In genomic region chr1:43648448-43648847, GRCh38 we compare ENCODE assay signal across 10 cellular contexts. TPM values are rescaled to one million over a fixed set of nuclear protein-coding genes. Genes with fewer than 3 reads are reported as not detected.
A peak's percentile ranks its signal among the peaks of the same experiment; 100 is the strongest.
DNase-seq lines count a peak whose midpoint lies in the region; ATAC-seq, FAIRE-seq and TF ChIP-seq lines count a peak whose summit lies in the region.
"Had no signal": no experiment of that assay in that cellular context is flagged by ENCODE, and none has a peak within 500 bp of the region (broad histone marks: within the 10 kb centered on the region; RNA-seq: fewer than 3 reads in every experiment).

No MANE protein-coding gene starts in this region.

- no peak for TF ChIP-seq EP300 in A549 (IDR thresholded peaks at IDR 0.05)

- RAD21 ChIA-PET in HCT116 (lab: Charles Lee; ENCODE audit: low non-redundant PET in 1 of 2, low total read pairs in 2 of 2, uncharacterized antibody in 2 of 2, unreplicated experiment in 2 of 2), result no interaction called here

- H3K27ac ChIP-seq in A549, result no peak overlapping the region
- H3K27ac ChIP-seq in HCT116 (ENCODE audit: low read depth, low read length), result no peak overlapping the region

- no peak for DNase-seq in A549 (ENCODE audit: low read depth in 1 of 2, low spot score in 1 of 2)
- DNase-seq in HCT116 (ENCODE audit: low read depth, low spot score), result no peak
- no peak for DNase-seq in activated CD4-positive, alpha-beta memory T cell treated with anti-CD3 and anti-CD28 coated beads, Interleukin-2, amount 10 ng/mL, durations not matched to agents 7 days and 5 days
- DNase-seq in iris pigment epithelial cell (ENCODE audit: low read depth), result peak; percentile 50
- no peak for DNase-seq in NCI-H1694 treated with DMSO at 0.1 percent for 48 hours (lab: John Stamatoyannopoulos, UW)
- no peak for DNase-seq in GM12891 (ENCODE audit: insufficient read length, low spot score)
- DNase-seq: NCI-H2107 had no signal

- peaks cover 9% of the 10 kb centered on the region for H3K36me3 Mint-ChIP-seq in activated CD4-positive, alpha-beta memory T cell treated with anti-CD3 and anti-CD28 coated beads, Interleukin-2, amount 10 ng/mL, durations not matched to agents 7 days and 5 days (ENCODE audit: low read depth)

- no peaks in the 10 kb centered on the region for H3K9me2 ChIP-seq in HCT116 (ENCODE audit: insufficient read depth)

- POLR2A ChIA-PET in A549 (lab: Yijun Ruan, JAX) (interaction anchor here (1.2 kb wide), 1 partner anchor 195 kb away, joined by 3 read pairs; the partner anchor contains the start of gene HYI), HCT116 (lab: Charles Lee) (no interaction called here)
- POLR2A ChIA-PET in activated CD4-positive, alpha-beta memory T cell treated with anti-CD3 and anti-CD28 coated beads, Interleukin-2, amount 10 ng/mL, durations not matched to agents 7 days and 5 days (lab: Charles Lee), result interaction anchor here (1.0 to 5.2 kb wide), 3 partner anchors 13 to 298 kb away, joined by 4 to 64 read pairs (median 8); partner anchors contain the start of genes IPO13 and ST3GAL3

- 81% methylated on average over 5 of the region's 5 CpGs for WGBS in A549 (ENCODE audit: missing lambda C conversion rate)

- no peak overlapping the region for H2AFZ ChIP-seq in HCT116 (ENCODE audit: low read depth, low read length, poor library complexity, severe bottlenecking)

- intact Hi-C loops in HCT116 (cut with micrococcal nuclease), result no loop called here

- no peak for FAIRE-seq in A549 (lab: Jason Lieb, UNC)
- no peak for FAIRE-seq in GM12891 (lab: Jason Lieb, UNC)
- FAIRE-seq: TTC549 had no signal

- peaks cover 26% of the 10 kb centered on the region for H3K4me1 Mint-ChIP-seq in activated CD4-positive, alpha-beta memory T cell treated with anti-CD3 and anti-CD28 coated beads, Interleukin-2, amount 10 ng/mL, durations not matched to agents 7 days and 5 days

- CTCF ChIA-PET in A549 (lab: Yijun Ruan, JAX) (no interaction called here), HCT116 (lab: Charles Lee) (no interaction called here)
- CTCF ChIA-PET in activated CD4-positive, alpha-beta memory T cell treated with anti-CD3 and anti-CD28 coated beads, Interleukin-2, amount 10 ng/mL, durations not matched to agents 7 days and 5 days (lab: Charles Lee), result no interaction called here

- peak overlapping the region; percentile 78 for H3K4me3 Mint-ChIP-seq in activated CD4-positive, alpha-beta memory T cell treated with anti-CD3 and anti-CD28 coated beads, Interleukin-2, amount 10 ng/mL, durations not matched to agents 7 days and 5 days

- H3K9me3 Mint-ChIP-seq in activated CD4-positive, alpha-beta memory T cell treated with anti-CD3 and anti-CD28 coated beads, Interleukin-2, amount 10 ng/mL, durations not matched to agents 7 days and 5 days, result no peaks in the 10 kb centered on the region

- peak overlapping the region; percentile 67 for H3K27ac Mint-ChIP-seq in activated CD4-positive, alpha-beta memory T cell treated with anti-CD3 and anti-CD28 coated beads, Interleukin-2, amount 10 ng/mL, durations not matched to agents 7 days and 5 days

- TF ChIP-seq POLR2A in A549 (IDR thresholded peaks at IDR 0.05; ENCODE audit: low read length) (no peak), HCT116 (IDR thresholded peaks at IDR 0.05; ENCODE audit: borderline replicate concordance, extremely low read depth, insufficient read depth, insufficient read length) (no peak), GM12891 (IDR thresholded peaks at IDR 0.05; ENCODE audit: low read depth, low read length) (no peak)

- H3K4me3 ChIP-seq in A549 (no peak overlapping the region), HCT116 (replicated peaks in 1 of 2; ENCODE audit: low read depth in 1 of 2, low read length in 2 of 2) (peak overlapping the region in 1 of 2 experiments; percentile 62; a peak in 2 of 4 replicates)

- H3K9me3 ChIP-seq in A549 (no peaks in the 10 kb centered on the region), HCT116 (ENCODE audit: control insufficient read depth in 1 of 2, insufficient read depth in 1 of 2, low read depth in 1 of 2, low read length in 2 of 2) (no peaks in the 10 kb centered on the region)

- ATAC-seq in A549 (no peak), HCT116 (no peak), GM21528 (IDR thresholded peaks at IDR 0.05; ENCODE audit: low FRiP score, unreplicated experiment) (no peak), GM18517 (IDR thresholded peaks at IDR 0.05; ENCODE audit: unreplicated experiment) (no peak)

- BruUV-seq in HCT116 (replicated peaks; lab: Mats Ljungman, UMichigan), result no TSS peak

- no peaks in the 10 kb centered on the region for H3K27me3 ChIP-seq in HCT116 (ENCODE audit: insufficient read depth, low read length)

- peak overlapping the region; percentile 66 for H3K4me2 ChIP-seq in A549
- peak overlapping the region; percentile 72 for H3K4me2 ChIP-seq in HCT116 (ENCODE audit: low read length)

- TF ChIP-seq RAD21 in A549 (conservative IDR thresholded peaks at IDR 0.05 in 1 of 2, IDR thresholded peaks at IDR 0.05 in 1 of 2) (no peak), HCT116 (IDR thresholded peaks at IDR 0.05; ENCODE audit: low read depth) (no peak)

- peaks cover under 1 to 4% of the 10 kb centered on the region in 2 experiments; a peak in 3 of 4 replicates for H3K36me3 ChIP-seq in HCT116 (ENCODE audit: control insufficient read depth in 1 of 2, insufficient read depth in 2 of 2, low read length in 2 of 2)

- peak overlapping the region; percentile 81; the same call in 1 of the 2 replicates for H3K9ac ChIP-seq in HCT116 (ENCODE audit: low read length)

- H3K27me3 Mint-ChIP-seq in activated CD4-positive, alpha-beta memory T cell treated with anti-CD3 and anti-CD28 coated beads, Interleukin-2, amount 10 ng/mL, durations not matched to agents 7 days and 5 days, result peaks cover 14% of the 10 kb centered on the region

- no peaks in the 10 kb centered on the region for H4K20me1 ChIP-seq in HCT116 (ENCODE audit: insufficient read depth)

- peaks cover 20% of the 10 kb centered on the region; the same call in 1 of the 3 replicates for H3K4me1 ChIP-seq in A549
- H3K4me1 ChIP-seq in HCT116 (ENCODE audit: control insufficient read depth in 1 of 2, insufficient read depth in 2 of 2, low read length in 2 of 2), result peaks cover 17 to 44% of the 10 kb centered on the region in 2 experiments; a peak in 3 of 4 replicates

- peaks cover 30% of the 10 kb centered on the region for H3K79me2 ChIP-seq in HCT116 (ENCODE audit: insufficient read depth, low read length)

- TF ChIP-seq CTCF in A549 (IDR thresholded peaks at IDR 0.05) (no peak), HCT116 (IDR thresholded peaks at IDR 0.05 in 2 of 3, conservative IDR thresholded peaks at IDR 0.05 in 1 of 3; ENCODE audit: borderline replicate concordance in 1 of 3, insufficient read depth in 1 of 3, low read depth in 2 of 3, low read length in 2 of 3) (no peak)

TF ChIP-seq in A549, 52 proteins besides CTCF, POLR2A, EP300 and RAD21 (continues in another document):
- no peak for TF ChIP-seq EHMT2 (IDR thresholded peaks at IDR 0.05; ENCODE audit: low read depth)
- no peak for TF ChIP-seq RCOR1 (IDR thresholded peaks at IDR 0.05; ENCODE audit: low read depth, low read length)
- peak; percentile 61 for TF ChIP-seq MAFK (IDR thresholded peaks at IDR 0.05; ENCODE audit: partially characterized antibody)
- no peak for TF ChIP-seq GATA3 (IDR thresholded peaks at IDR 0.05; ENCODE audit: borderline replicate concordance)
- no peak for TF ChIP-seq JUNB (IDR thresholded peaks at IDR 0.05)

TF ChIP-seq in GM12891, 5 proteins besides CTCF, POLR2A, EP300 and RAD21:
- TF ChIP-seq SPI1 (IDR thresholded peaks at IDR 0.05; ENCODE audit: low read depth, low read length), result no peak
- TF ChIP-seq PAX5 (IDR thresholded peaks at IDR 0.05; ENCODE audit: insufficient read depth, low read length, severe bottlenecking), result no peak
- no peak for TF ChIP-seq TAF1 (IDR thresholded peaks at IDR 0.05; ENCODE audit: low read depth, low read length)

RNA-seq across cellular contexts. Expression of gene KDM4A, which starts 1.5 kb away (rescaled TPM):
- polyA plus RNA-seq in A549 (2011; rRNA removed) (35.3 and 45.6 TPM in 2 replicates), A549 (2017; fragmentation: RNase III; extraction: RNeasy Plus Mini Kit Qiagen cat#74134 plus additional on column Dnase treatment) (15.8 to 17.2 TPM (median 16.7 TPM) in 3 replicates)
- 8.1 and 9.1 TPM in 2 replicates for polyA plus RNA-seq in A549 (2012; cell fraction: cytosol; rRNA removed)
- polyA plus RNA-seq in A549 (2012; cell fraction: nucleus; rRNA removed), result 9.9 and 16.4 TPM in 2 replicates
- 28.0 and 38.1 TPM in 2 replicates for polyA minus RNA-seq in A549 (2011; rRNA and poly(A)+ RNA removed)
- 46.9 TPM for total RNA-seq in HCT116 (2021; ENCODE audit: unreplicated experiment)
- 33.1 and 43.6 TPM in 2 replicates for polyA plus RNA-seq in HCT116 (2012)
- 10 to 100 TPM; 45.3 to 49.4 TPM for total RNA-seq in activated CD4-positive, alpha-beta memory T cell treated with anti-CD3 and anti-CD28 coated beads, Interleukin-2, amount 10 ng/mL, durations not matched to agents 7 days and 5 days
- 12.1 TPM for polyA plus RNA-seq in GM12891 (2012; ENCODE audit: low read depth, missing spikeins)

RNA-seq across cellular contexts. Expression of gene ST3GAL3, which starts 58.9 kb away (rescaled TPM):
- polyA plus RNA-seq in A549 (2011; rRNA removed) (4.0 and 5.6 TPM in 2 replicates), A549 (2017; fragmentation: RNase III; extraction: RNeasy Plus Mini Kit Qiagen cat#74134 plus additional on column Dnase treatment) (2.5 to 3.9 TPM (median 3.0 TPM) in 3 replicates)
- 3.1 TPM in 2 replicates for polyA plus RNA-seq in A549 (2012; cell fraction: cytosol; rRNA removed)
- 10.2 and 12.0 TPM in 2 replicates for polyA plus RNA-seq in A549 (2012; cell fraction: nucleus; rRNA removed)
- 16.5 and 18.6 TPM in 2 replicates for polyA minus RNA-seq in A549 (2011; rRNA and poly(A)+ RNA removed)
- total RNA-seq in HCT116 (2021; ENCODE audit: unreplicated experiment), result 7.2 TPM
- polyA plus RNA-seq in HCT116 (2012), result 4.2 and 4.3 TPM in 2 replicates
- total RNA-seq in activated CD4-positive, alpha-beta memory T cell treated with anti-CD3 and anti-CD28 coated beads, Interleukin-2, amount 10 ng/mL, durations not matched to agents 7 days and 5 days, result 10 to 100 TPM; 14.2 to 16.9 TPM
- 9.7 TPM for polyA plus RNA-seq in GM12891 (2012; ENCODE audit: low read depth, missing spikeins)
